8 cellular contexts compared by ENCODE assay signal in the genomic region with DNA sequence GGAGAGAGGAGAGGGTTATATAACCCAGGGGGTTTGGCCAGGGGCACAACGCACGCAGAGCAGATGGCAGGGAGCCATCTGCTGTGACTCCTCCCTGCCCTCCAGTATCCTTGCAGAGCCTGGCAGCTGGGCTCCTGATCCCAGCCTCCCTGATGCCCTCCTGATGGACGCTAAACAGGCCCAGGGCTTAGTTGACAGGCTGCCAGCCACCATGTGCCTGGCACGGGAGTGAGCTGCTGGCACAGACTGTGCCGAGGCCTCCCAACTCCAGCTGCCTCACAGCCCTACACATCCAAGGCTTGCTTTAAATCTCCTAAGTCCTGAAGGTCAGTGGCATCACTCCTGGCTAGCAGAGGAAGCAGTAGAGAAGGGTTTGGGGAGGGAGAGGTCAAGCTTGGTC. TPM values are rescaled to one million over a fixed set of nuclear protein-coding genes. Genes with fewer than 3 reads are reported as not detected.
DNase-seq lines count a peak whose midpoint lies in the region; ATAC-seq and TF ChIP-seq lines count a peak whose summit lies in the region.
"Had no signal": no experiment of that assay in that cellular context is flagged by ENCODE, and none has a peak within 500 bp of the region (broad histone marks: within the 10 kb centered on the region; RNA-seq: fewer than 3 reads in every experiment).

No MANE protein-coding gene starts in this region.

- H3K4me1 ChIP-seq in gastrocnemius medialis, result peaks cover 13 to 15% of the 10 kb centered on the region in 2 donors

- no peaks in the 10 kb centered on the region for H3K27me3 ChIP-seq in gastrocnemius medialis

- POLR2A ChIA-PET in activated CD4-positive, alpha-beta memory T cell treated with anti-CD3 and anti-CD28 coated beads, Interleukin-2, amount 10 ng/mL, durations not matched to agents 7 days and 5 days (lab: Charles Lee), result interaction anchor here (0.9 to 3.3 kb wide), 4 partner anchors 9 to 255 kb away, joined by 3 to 15 read pairs (median 4); a partner anchor contains a TSS

- H3K9me3 Mint-ChIP-seq in activated CD4-positive, alpha-beta memory T cell treated with anti-CD3 and anti-CD28 coated beads, Interleukin-2, amount 10 ng/mL, durations not matched to agents 7 days and 5 days, result no peaks in the 10 kb centered on the region

- H3K4me3 Mint-ChIP-seq in activated CD4-positive, alpha-beta memory T cell treated with anti-CD3 and anti-CD28 coated beads, Interleukin-2, amount 10 ng/mL, durations not matched to agents 7 days and 5 days, result peak overlapping the region; percentile 85

- H3K9me3 ChIP-seq in KOPT-K1 (ENCODE audit: insufficient read depth, low read length, poor library complexity, severe bottlenecking) (no peaks in the 10 kb centered on the region), gastrocnemius medialis (no peaks in the 10 kb centered on the region)

- CTCF ChIA-PET in activated CD4-positive, alpha-beta memory T cell treated with anti-CD3 and anti-CD28 coated beads, Interleukin-2, amount 10 ng/mL, durations not matched to agents 7 days and 5 days (lab: Charles Lee), result interaction anchor here (1.1 to 1.6 kb wide), 3 partner anchors 19 to 32 kb away, joined by 3 to 6 read pairs (median 3); no protein-coding TSS in a partner anchor

- no peak for TF ChIP-seq CTCF in gastrocnemius medialis (IDR thresholded peaks at IDR 0.05 in 4 of 5, conservative IDR thresholded peaks at IDR 0.05 in 1 of 5)

- peak overlapping the region; percentile 86 for H3K27ac ChIP-seq in KOPT-K1 (ENCODE audit: low read depth, low read length, poor library complexity, severe bottlenecking)
- peak overlapping the region; percentile 89 to 95 (median 93) for H3K27ac ChIP-seq in gastrocnemius medialis

- peaks cover 43% of the 10 kb centered on the region for H3K36me3 ChIP-seq in KOPT-K1 (ENCODE audit: insufficient read depth, low read length)
- peaks cover 0 to 22% of the 10 kb centered on the region in 2 donors for H3K36me3 ChIP-seq in gastrocnemius medialis

- intact Hi-C loops in left cardiac atrium (cut with DNase I), result no loop called here
- intact Hi-C loops in gastrocnemius medialis (cut with DNase I; ENCODE audit: low total_unique reads), result loop anchor here (2.0 to 10.0 kb wide), 3 partner anchors 329 to 1061 kb away; a partner anchor contains a TSS

- no peak overlapping the region for H3K4me3 ChIP-seq in gastrocnemius medialis

- peaks cover 28% of the 10 kb centered on the region for H3K36me3 Mint-ChIP-seq in activated CD4-positive, alpha-beta memory T cell treated with anti-CD3 and anti-CD28 coated beads, Interleukin-2, amount 10 ng/mL, durations not matched to agents 7 days and 5 days (ENCODE audit: low read depth)

- in situ Hi-C loops in gastrocnemius medialis (cut with MboI; ENCODE audit: low sequenced_read_pairs in 4 of 4), result no loop called here

- H3K27ac Mint-ChIP-seq in activated CD4-positive, alpha-beta memory T cell treated with anti-CD3 and anti-CD28 coated beads, Interleukin-2, amount 10 ng/mL, durations not matched to agents 7 days and 5 days, result peak overlapping the region; percentile 96

- no peak for DNase-seq in activated CD4-positive, alpha-beta memory T cell treated with anti-CD3 and anti-CD28 coated beads, Interleukin-2, amount 10 ng/mL, durations not matched to agents 7 days and 5 days
- peak; percentile 76 for DNase-seq in left cardiac atrium
- peak; percentile 28 to 63 for DNase-seq in gastrocnemius medialis
- no peak for DNase-seq in activated CD4-positive, CD25-positive, alpha-beta regulatory T cell (lab: John Stamatoyannopoulos, UW)
- DNase-seq in activated CD8-positive, alpha-beta memory T cell treated with anti-CD3 and anti-CD28 coated beads, Interleukin-2, amount 50 U/mL, for 4 hours, result no peak

- H3K4me1 Mint-ChIP-seq in activated CD4-positive, alpha-beta memory T cell treated with anti-CD3 and anti-CD28 coated beads, Interleukin-2, amount 10 ng/mL, durations not matched to agents 7 days and 5 days, result peaks cover 21% of the 10 kb centered on the region

- ATAC-seq in left cardiac atrium (peak; percentile 55 to 61), gastrocnemius medialis (peak; percentile 8 to 11)
- no peak for ATAC-seq in activated CD4-positive, CD25-positive, alpha-beta regulatory T cell treated with anti-CD3 and anti-CD28 coated beads, Interleukin-2, amount 50 U/mL, for 24 hours

- H3K27me3 Mint-ChIP-seq in activated CD4-positive, alpha-beta memory T cell treated with anti-CD3 and anti-CD28 coated beads, Interleukin-2, amount 10 ng/mL, durations not matched to agents 7 days and 5 days, result no peaks in the 10 kb centered on the region

- no peak for TF ChIP-seq POLR2A in gastrocnemius medialis (IDR thresholded peaks at IDR 0.05)

RNA-seq across cellular contexts. Expression of a gene that starts 16.7 kb away (rescaled TPM):
- total RNA-seq in activated CD4-positive, alpha-beta memory T cell treated with anti-CD3 and anti-CD28 coated beads, Interleukin-2, amount 10 ng/mL, durations not matched to agents 7 days and 5 days, result not detected
- total RNA-seq in left cardiac atrium, result 10 to 100 TPM; 16.7 to 22.1 TPM
- total RNA-seq in gastrocnemius medialis, result 1 to 10 TPM; 3.2 to 6.3 (median 5.2) TPM

RNA-seq across cellular contexts. Expression of a gene that starts 41.9 kb away (rescaled TPM):
- not detected for total RNA-seq in activated CD4-positive, alpha-beta memory T cell treated with anti-CD3 and anti-CD28 coated beads, Interleukin-2, amount 10 ng/mL, durations not matched to agents 7 days and 5 days
- total RNA-seq in left cardiac atrium (not detected), gastrocnemius medialis (not detected)
- total RNA-seq: T-helper 1 cell treated with Interleukin-12 subunit alpha and Interleukin-12 subunit beta and Interleukin-4 antibody, amounts not matched to agents 30 ng/mL and 1 ng/mL, for 36 hours had no signal

Comparison
In these comparisons a context has a peak if more than half of its experiments do, and no peak if none do; other contexts are left out.
1. DNase-seq: peak in left cardiac atrium (single experiment) and gastrocnemius medialis (2 of 2); none in activated CD4-positive, alpha-beta memory T cell treated with anti-CD3 and anti-CD28 coated beads, Interleukin-2, amount 10 ng/mL, durations not matched to agents 7 days and 5 days (single experiment), activated CD4-positive, CD25-positive, alpha-beta regulatory T cell (0 of 4) and activated CD8-positive, alpha-beta memory T cell treated with anti-CD3 and anti-CD28 coated beads, Interleukin-2, amount 50 U/mL, for 4 hours (single experiment).
2. ATAC-seq: peak in left cardiac atrium (2 of 2) and gastrocnemius medialis (2 of 2); none in activated CD4-positive, CD25-positive, alpha-beta regulatory T cell treated with anti-CD3 and anti-CD28 coated beads, Interleukin-2, amount 50 U/mL, for 24 hours (0 of 2).